In the genomic region with DNA sequence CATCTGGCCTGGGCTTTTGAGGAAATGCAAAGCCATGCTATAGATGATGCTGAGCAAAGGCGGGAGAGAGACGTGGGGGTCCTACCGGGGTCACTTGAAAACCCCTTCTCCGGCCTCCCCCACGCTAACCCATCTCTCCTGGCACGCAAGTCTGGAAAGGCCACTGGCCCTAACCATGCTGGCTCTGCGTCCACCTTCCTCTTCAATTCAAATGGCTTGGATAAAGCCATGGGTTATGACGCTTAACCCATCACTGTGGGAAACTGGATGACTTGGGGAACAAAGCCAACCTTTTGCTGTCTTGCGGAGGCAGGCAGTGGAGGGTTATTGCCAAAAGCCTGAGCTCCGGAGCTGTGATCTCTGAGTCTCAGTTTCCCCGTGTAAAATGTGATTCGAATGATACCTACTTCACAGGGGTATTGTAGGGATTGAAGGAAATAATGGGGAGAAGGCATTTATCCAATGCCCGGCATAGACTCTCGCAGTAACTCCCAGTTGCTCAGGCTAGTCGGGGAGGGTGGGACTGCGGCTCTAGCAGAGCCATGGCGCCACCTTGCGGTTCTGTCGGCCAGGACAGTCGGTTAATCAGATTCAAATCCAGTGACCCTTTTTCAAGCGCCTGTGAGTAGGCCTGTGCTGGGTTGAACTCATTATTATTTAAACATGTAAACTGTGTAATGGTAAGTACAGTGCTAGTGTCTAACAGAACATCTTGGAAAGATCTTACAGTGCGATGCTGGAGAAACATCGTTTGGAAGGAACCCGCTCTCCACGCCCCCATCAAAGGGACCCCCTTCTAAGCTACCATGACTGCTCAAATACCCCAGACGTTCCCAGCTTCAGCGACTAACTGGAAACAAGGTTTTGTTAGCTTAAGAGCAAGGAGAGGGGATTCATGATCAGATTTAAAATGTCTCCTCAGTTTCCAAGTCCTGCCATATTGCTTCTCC, we compare ENCODE assay signal across 8 cellular contexts. TPM values are rescaled to one million over a fixed set of nuclear protein-coding genes. Genes with fewer than 3 reads are reported as not detected.
DNase-seq lines count a peak whose midpoint lies in the region; TF ChIP-seq lines count a peak whose summit lies in the region.

No MANE protein-coding gene starts in this region.

- in situ Hi-C loops in G401 (cut with HindIII; ENCODE audit: low sequenced_read_pairs), result no loop called here

- H3K36me3 Mint-ChIP-seq in type B pancreatic cell, result no peaks in the 10 kb centered on the region

- no peaks in the 10 kb centered on the region for H3K9me3 Mint-ChIP-seq in type B pancreatic cell

- peak; percentile 97 for TF ChIP-seq CTCF in type B pancreatic cell (conservative IDR thresholded peaks at IDR 0.05)

- H3K4me1 Mint-ChIP-seq in type B pancreatic cell (ENCODE audit: unreplicated experiment), result peaks cover 17% of the 10 kb centered on the region

- peak; percentile 86 for DNase-seq in G401 (ENCODE audit: low spot score)
- peak; percentile 82 for DNase-seq in HCEC 1CT
- peak; percentile 84 for DNase-seq in NAMALWA (ENCODE audit: low spot score)
- peak; percentile 76 for DNase-seq in SK-N-DZ (ENCODE audit: low spot score)
- DNase-seq in activated gamma-delta T cell treated with anti-CD3 and anti-CD28 coated beads, Interleukin-2, amount 50 U/mL, for 16 hours (ENCODE audit: low read depth), result peak; percentile 69
- DNase-seq in globus pallidus (ENCODE audit: low spot score), result peak; percentile 76
- DNase-seq in pons (ENCODE audit: low spot score), result peak; percentile 77
- DNase-seq in type B pancreatic cell (ENCODE audit: extremely low spot score, unreplicated experiment), result peak; percentile 90

- H3K27ac Mint-ChIP-seq in type B pancreatic cell, result peak overlapping the region; percentile 31

- H3K4me3 Mint-ChIP-seq in type B pancreatic cell, result no peak overlapping the region

- no peaks in the 10 kb centered on the region for H3K27me3 Mint-ChIP-seq in type B pancreatic cell

RNA-seq across cellular contexts. Expression of gene NEK2, which starts 20.3 kb away (rescaled TPM):
- 38.2 and 42.5 TPM in 2 replicates for total RNA-seq in G401 (2014; rRNA removed; shearing (Covaris generic))
- 74.5 and 81.0 TPM in 2 replicates for polyA plus RNA-seq in SK-N-DZ (2014; cell fraction: cytosol; rRNA removed)
- polyA plus RNA-seq in SK-N-DZ (2014; cell fraction: nucleus; rRNA removed), result 34.4 and 40.4 TPM in 2 replicates
- total RNA-seq in type B pancreatic cell (ENCODE audit: low replicate concordance), result 15.2 and 23.4 TPM in 2 replicates

Comparison
In these comparisons a context has a peak if more than half of its experiments do, and no peak if none do; other contexts are left out.
1. Peak in every context shown above with its lines: DNase-seq.